Comparison of ENCODE assay signal across 21 cellular contexts in the genomic region with DNA sequence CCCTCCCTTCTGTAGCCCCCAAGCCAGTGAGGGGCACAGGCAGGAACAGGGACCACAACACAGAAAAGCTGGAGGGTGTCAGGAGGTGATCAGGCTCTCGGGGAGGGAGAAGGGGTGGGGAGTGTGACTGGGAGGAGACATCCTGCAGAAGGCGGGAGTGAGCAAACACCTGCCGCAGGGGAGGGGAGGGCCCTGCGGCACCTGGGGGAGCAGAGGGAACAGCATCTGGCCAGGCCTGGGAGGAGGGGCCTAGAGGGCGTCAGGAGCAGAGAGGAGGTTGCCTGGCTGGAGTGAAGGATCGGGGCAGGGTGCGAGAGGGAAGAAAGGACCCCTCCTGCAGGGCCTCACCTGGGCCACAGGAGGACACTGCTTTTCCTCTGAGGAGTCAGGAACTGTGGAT. TPM values are rescaled to one million over a fixed set of nuclear protein-coding genes. Genes with fewer than 3 reads are reported as not detected.
A peak's percentile ranks its signal among the peaks of the same experiment; 100 is the strongest.
DNase-seq lines count a peak whose midpoint lies in the region; FAIRE-seq and TF ChIP-seq lines count a peak whose summit lies in the region.
"Had no signal": no experiment of that assay in that cellular context is flagged by ENCODE, and none has a peak within 500 bp of the region (broad histone marks: within the 10 kb centered on the region; RNA-seq: fewer than 3 reads in every experiment).

No MANE protein-coding gene starts in this region.

- 0 out of 2 replicates have a peak overlapping the region, but pooled peaks have one; percentile 33 for H2BK12ac ChIP-seq in H1 (ENCODE audit: low read depth, low read length)

- H4K8ac ChIP-seq in H1 (ENCODE audit: extremely low read depth, insufficient read depth, low read length): no peak overlapping the region

- in situ Hi-C loops in transverse colon (cut with MboI; ENCODE audit: low pct_ligation_motif_present in 1 of 4, low pct_unique_long_range_greater_than_20kb in 1 of 4, low sequenced_read_pairs in 3 of 4): no loop called here

- H3K79me1 ChIP-seq in H1 (ENCODE audit: low read depth, low read length): no peaks in the 10 kb centered on the region

- no peak overlapping the region for H4K5ac ChIP-seq in H1 (ENCODE audit: insufficient read length, low read depth, low read length)

- no peaks in the 10 kb centered on the region for H3K4me1 Mint-ChIP-seq in activated T-cell treated with anti-CD3 and anti-CD28 coated beads, Interleukin-2, amount 50 U/mL, for 24 hours (ENCODE audit: low read depth)
- H3K4me1 Mint-ChIP-seq: activated naive CD4-positive, alpha-beta T cell treated with anti-CD3 and anti-CD28 coated beads, Interleukin-2, amount 50 U/mL, for 24 hours had no signal

- peak overlapping the region; percentile 57; the same call in 1 of the 2 replicates for H2AFZ ChIP-seq in H1 (ENCODE audit: low read length)

- H4K20me1 ChIP-seq in H1 (replicated peaks in 1 of 2; ENCODE audit: control insufficient read depth in 1 of 2, insufficient read depth in 2 of 2, low read length in 2 of 2): no peaks in the 10 kb centered on the region

- H3K27me3 ChIP-seq in H1 (replicated peaks in 1 of 4; ENCODE audit: control insufficient read depth in 3 of 4, extremely low read depth in 1 of 4, insufficient read depth in 3 of 4, low read length in 3 of 4) (no peaks in the 10 kb centered on the region), transverse colon (peaks cover 19% of the 10 kb centered on the region), ascending aorta (no peaks in the 10 kb centered on the region)

- WGBS in H1 (ENCODE audit: extremely low coverage in 1 of 2, insufficient coverage in 1 of 2, insufficient read length in 1 of 2, insufficient replicate concordance in 2 of 2, low coverage in 1 of 2, low lambda C conversion rate in 2 of 2, missing lambda C conversion rate in 1 of 2), 2 experiments: 40% methylated on average over 3 of the region's 7 CpGs; no CpG with 5 or more reads in 1 of the 2 experiments
- WGBS in transverse colon (ENCODE audit: low coverage in 1 of 2), 2 donors: 9% methylated on average over 7 of the region's 7 CpGs; no CpG with 5 or more reads in 1 of the 2 donors

- no peak overlapping the region for H3K4ac ChIP-seq in H1 (replicated peaks; ENCODE audit: insufficient read length, low read depth, low read length)

- H2AK5ac ChIP-seq in H1 (ENCODE audit: low read depth, low read length): 0 out of 2 replicates have a peak overlapping the region, but pooled peaks have one; percentile 10

- H3K4me3 ChIP-seq in H1 (ENCODE audit: extremely low read depth in 1 of 4, insufficient read depth in 2 of 4, low read depth in 3 of 4, low read length in 4 of 4): no peak overlapping the region
- no peak overlapping the region for H3K4me3 ChIP-seq in transverse colon
- no peak overlapping the region for H3K4me3 ChIP-seq in ascending aorta
- H3K4me3 ChIP-seq: A549 had no signal

- H4K91ac ChIP-seq in H1 (replicated peaks; ENCODE audit: insufficient read length, low read length): no peak overlapping the region

- H3K27me3 Mint-ChIP-seq in activated T-cell treated with anti-CD3 and anti-CD28 coated beads, Interleukin-2, amount 50 U/mL, for 24 hours: peaks cover 77% of the 10 kb centered on the region

- H3K14ac ChIP-seq in H1 (ENCODE audit: insufficient read length): no peak overlapping the region

- H3K9me3 Mint-ChIP-seq in activated T-cell treated with anti-CD3 and anti-CD28 coated beads, Interleukin-2, amount 50 U/mL, for 24 hours: peaks cover 4% of the 10 kb centered on the region
- H3K9me3 Mint-ChIP-seq: activated naive CD4-positive, alpha-beta T cell treated with anti-CD3 and anti-CD28 coated beads, Interleukin-2, amount 50 U/mL, for 24 hours had no signal

- H3K4me3 Mint-ChIP-seq in activated T-cell treated with anti-CD3 and anti-CD28 coated beads, Interleukin-2, amount 50 U/mL, for 24 hours: no peak overlapping the region
- H3K4me3 Mint-ChIP-seq: activated naive CD4-positive, alpha-beta T cell treated with anti-CD3 and anti-CD28 coated beads, Interleukin-2, amount 50 U/mL, for 24 hours; CD4-positive, alpha-beta T cell had no signal

- no peak overlapping the region for H3K27ac ChIP-seq in H1 (ENCODE audit: low read depth, low read length)
- H3K27ac ChIP-seq in transverse colon: peak overlapping the region in 1 of 4 donors; percentile 17
- no peak overlapping the region for H3K27ac ChIP-seq in ascending aorta
- H3K27ac ChIP-seq: A549 had no signal

- POLR2A ChIA-PET in H1 (lab: Charles Lee; ENCODE audit: partially characterized antibody): interaction anchor here (0.8 kb wide), 1 partner anchor 34 kb away, joined by 3 read pairs; no protein-coding TSS in a partner anchor

- intact Hi-C loops in transverse colon (cut with DNase I; ENCODE audit: low total_unique reads): no loop called here
- intact Hi-C loops in ascending aorta (cut with DNase I): no loop called here

- H3K27ac Mint-ChIP-seq in activated T-cell treated with anti-CD3 and anti-CD28 coated beads, Interleukin-2, amount 50 U/mL, for 24 hours: no peak overlapping the region
- H3K27ac Mint-ChIP-seq: activated naive CD4-positive, alpha-beta T cell treated with anti-CD3 and anti-CD28 coated beads, Interleukin-2, amount 50 U/mL, for 24 hours; CD4-positive, alpha-beta T cell had no signal

- no peaks in the 10 kb centered on the region for H3K23me2 ChIP-seq in H1 (ENCODE audit: low read depth, low read length)

- no peak overlapping the region for H3K18ac ChIP-seq in H1 (ENCODE audit: extremely low read depth, low read length)

- H3K36me3 Mint-ChIP-seq in activated T-cell treated with anti-CD3 and anti-CD28 coated beads, Interleukin-2, amount 50 U/mL, for 24 hours (ENCODE audit: low read depth): no peaks in the 10 kb centered on the region

- H3K23ac ChIP-seq in H1 (ENCODE audit: insufficient read length): no peak overlapping the region

- no peak overlapping the region for H2BK120ac ChIP-seq in H1 (replicated peaks; ENCODE audit: low read depth, low read length)

- H2BK5ac ChIP-seq in H1 (ENCODE audit: low read depth, low read length): no peak overlapping the region

- no peak overlapping the region for H2BK15ac ChIP-seq in H1 (ENCODE audit: low read length)

- H3K4me2 ChIP-seq in H1 (ENCODE audit: insufficient read depth in 1 of 2, low read depth in 2 of 2, low read length in 2 of 2): peak overlapping the region in 1 of 2 experiments; percentile 38; a peak in 2 of 4 replicates
- H3K4me2 ChIP-seq: A549 had no signal

- H3K4me1 ChIP-seq in H1 (replicated peaks in 1 of 4; ENCODE audit: control insufficient read depth in 3 of 4, insufficient read depth in 4 of 4, low read length in 3 of 4): peaks cover 0 to 14% (median 6%) of the 10 kb centered on the region in 4 experiments; a peak in 5 of 7 replicates
- H3K4me1 ChIP-seq in transverse colon: no peaks in the 10 kb centered on the region
- H3K4me1 ChIP-seq in ascending aorta: no peaks in the 10 kb centered on the region
- H3K4me1 ChIP-seq: A549 had no signal

- H2BK20ac ChIP-seq in H1 (ENCODE audit: low read length): no peak overlapping the region

- no peak overlapping the region for H3K9ac ChIP-seq in H1 (replicated peaks in 1 of 4; ENCODE audit: extremely low read depth in 1 of 4, low read depth in 3 of 4, low read length in 3 of 4)

- TF ChIP-seq POLR2A in H1 (IDR thresholded peaks at IDR 0.05; ENCODE audit: control extremely low read depth in 1 of 2, low read depth in 2 of 2, low read length in 2 of 2) (no peak), transverse colon (IDR thresholded peaks at IDR 0.05) (no peak)

- H3K36me3 ChIP-seq in H1 (ENCODE audit: control insufficient read depth in 2 of 4, insufficient read depth in 4 of 4, low read length in 3 of 4) (no peaks in the 10 kb centered on the region), transverse colon (no peaks in the 10 kb centered on the region), ascending aorta (no peaks in the 10 kb centered on the region)

- no peak overlapping the region for H3K56ac ChIP-seq in H1 (replicated peaks; ENCODE audit: insufficient read length, low read depth, low read length)

- CTCF ChIA-PET in H1 (lab: Charles Lee; ENCODE audit: partially characterized antibody): no interaction called here

- TF ChIP-seq RAD21 in H1 (IDR thresholded peaks at IDR 0.05 in 1 of 2, conservative IDR thresholded peaks at IDR 0.05 in 1 of 2; ENCODE audit: low read depth in 2 of 2, low read length in 2 of 2): no peak

- peak; percentile 15 for DNase-seq in NCI-H2029 (lab: John Stamatoyannopoulos, UW)
- no peak for DNase-seq in NCI-H2029 treated with DMSO at 0.1 percent for 48 hours (lab: John Stamatoyannopoulos, UW)
- peak; percentile 76 for DNase-seq in NCI-H2196 (lab: John Stamatoyannopoulos, UW; ENCODE audit: unreplicated experiment)
- no peak for DNase-seq in H1 (ENCODE audit: low read depth in 1 of 2, low spot score in 2 of 2)
- DNase-seq in transverse colon: peak; percentile 58
- DNase-seq in ascending aorta (ENCODE audit: low spot score in 2 of 2): no peak
- DNase-seq in activated T-cell treated with anti-CD3 and anti-CD28 coated beads, Interleukin-2, amount 50 U/mL, for 24 hours: no peak
- DNase-seq in effector CD8-positive, alpha-beta T cell (lab: John Stamatoyannopoulos, UW): no peak
- DNase-seq: CD4-positive, alpha-beta T cell; hippocampal formation; Kasumi-1; left ventricle myocardium superior; NCI-H446 treated with DMSO at 0.1 percent for 48 hours had no signal

- H3K79me2 ChIP-seq in H1 (ENCODE audit: control insufficient read depth in 1 of 2, insufficient read depth in 2 of 2, low read length in 2 of 2): no peaks in the 10 kb centered on the region

- peak in 1 of 3 experiments; percentile 8; a peak in 1 of 4 replicates for TF ChIP-seq CTCF in H1 (IDR thresholded peaks at IDR 0.05; ENCODE audit: control extremely low read depth in 1 of 3, insufficient read depth in 1 of 3, low read depth in 1 of 3, low read length in 3 of 3)
- no peak for TF ChIP-seq CTCF in transverse colon (IDR thresholded peaks at IDR 0.05)
- no peak for TF ChIP-seq CTCF in ascending aorta (IDR thresholded peaks at IDR 0.05)

- no peak for FAIRE-seq in H1 (lab: Jason Lieb, UNC)
- FAIRE-seq: A549, G401.6 had no signal

- TF ChIP-seq EP300 in H1 (IDR thresholded peaks at IDR 0.05; ENCODE audit: borderline replicate concordance in 1 of 2, low read depth in 2 of 2, low read length in 2 of 2) (no peak), transverse colon (IDR thresholded peaks at IDR 0.05; ENCODE audit: low read depth) (no peak)

- H3K9me3 ChIP-seq in H1 (ENCODE audit: insufficient read depth in 2 of 2, low read depth in 1 of 2, low read length in 1 of 2) (peaks cover 0 to 4% of the 10 kb centered on the region in 2 experiments; a peak in 2 of 4 replicates), transverse colon (no peaks in the 10 kb centered on the region), ascending aorta (no peaks in the 10 kb centered on the region)

RNA-seq across cellular contexts. Expression of a gene that starts 4.2 kb away (rescaled TPM):
- total RNA-seq in H1 (2021; fragmentation: NEBNext Ultra II Directional; extraction: Animal tissue kit (Norgen Biotek cat#: 25700)): not detected in 2 replicates
- polyA plus RNA-seq in H1 (2011; rRNA removed): 0.08 and 0.25 TPM in 2 replicates
- 0.13 TPM for polyA plus RNA-seq in H1 (2011; cell fraction: cytosol; rRNA removed)
- polyA plus RNA-seq in H1 (2011; cell fraction: nucleus; rRNA removed): 0.86 TPM
- polyA plus RNA-seq in H1 (2012, experiment 1 of 2): 0.15 TPM in 1 of 4 replicates, not detected in the others
- polyA plus RNA-seq in H1 (2012, experiment 2 of 2): not detected
- 0.04 TPM for polyA plus RNA-seq in H1 (2013, experiment 1 of 2)
- polyA plus RNA-seq in H1 (2013, experiment 2 of 2): 0.06 TPM
- 0.61 and 0.69 TPM in 2 replicates for polyA minus RNA-seq in H1 (2011; rRNA and poly(A)+ RNA removed)
- polyA minus RNA-seq in H1 (2011; cell fraction: cytosol; rRNA and poly(A)+ RNA removed): not detected
- polyA minus RNA-seq in H1 (2011; cell fraction: nucleus; rRNA and poly(A)+ RNA removed): not detected
- total RNA-seq in transverse colon (10 to 100 TPM in 1 of 4 donors, 1 to 10 TPM in 3; 2.9 to 66.9 (median 4.9) TPM), ascending aorta (not detected)
- total RNA-seq: bronchial epithelial cell; CD4-positive, alpha-beta T cell; fibroblast of lung; left ventricle myocardium superior; myocyte; posterior vena cava; T-helper 1 cell treated with Interleukin-12 subunit alpha and Interleukin-12 subunit beta and Interleukin-4 antibody, amounts not matched to agents 30 ng/mL and 1 ng/mL, for 36 hours had no signal
- polyA plus RNA-seq: A549, fibroblast of lung had no signal

RNA-seq across cellular contexts. Expression of a gene that starts 14.3 kb away (rescaled TPM):
- not detected in 2 replicates for total RNA-seq in H1 (2021; fragmentation: NEBNext Ultra II Directional; extraction: Animal tissue kit (Norgen Biotek cat#: 25700))
- polyA plus RNA-seq in H1 (2011; rRNA removed): 0.20 and 0.36 TPM in 2 replicates
- 0.59 TPM for polyA plus RNA-seq in H1 (2011; cell fraction: cytosol; rRNA removed)
- 0.57 TPM for polyA plus RNA-seq in H1 (2011; cell fraction: nucleus; rRNA removed)
- 0.30 to 0.33 TPM in 2 of 4 replicates, not detected in the others for polyA plus RNA-seq in H1 (2012, experiment 1 of 2)
- 0.55 TPM for polyA plus RNA-seq in H1 (2012, experiment 2 of 2)
- polyA plus RNA-seq in H1 (2013, experiment 1 of 2): 0.04 TPM
- polyA plus RNA-seq in H1 (2013, experiment 2 of 2): 0.11 TPM
- polyA minus RNA-seq in H1 (2011; rRNA and poly(A)+ RNA removed): not detected in 2 replicates
- polyA minus RNA-seq in H1 (2011; cell fraction: cytosol; rRNA and poly(A)+ RNA removed): not detected
- polyA minus RNA-seq in H1 (2011; cell fraction: nucleus; rRNA and poly(A)+ RNA removed): not detected
- 1 to 10 TPM in 1 of 4 donors, not detected in 3; 3.8 TPM for total RNA-seq in transverse colon
- not detected for total RNA-seq in ascending aorta
- total RNA-seq: CD4-positive, alpha-beta T cell; fibroblast of lung; left ventricle myocardium superior; myocyte; posterior vena cava; T-helper 1 cell treated with Interleukin-12 subunit alpha and Interleukin-12 subunit beta and Interleukin-4 antibody, amounts not matched to agents 30 ng/mL and 1 ng/mL, for 36 hours had no signal
- polyA plus RNA-seq: fibroblast of lung had no signal

RNA-seq across cellular contexts. Expression of a gene that starts 25.5 kb away (rescaled TPM):
- total RNA-seq in H1 (2021; fragmentation: NEBNext Ultra II Directional; extraction: Animal tissue kit (Norgen Biotek cat#: 25700)): not detected in 2 replicates
- not detected in 2 replicates for polyA plus RNA-seq in H1 (2011; rRNA removed)
- 0.06 TPM for polyA plus RNA-seq in H1 (2011; cell fraction: cytosol; rRNA removed)
- polyA plus RNA-seq in H1 (2011; cell fraction: nucleus; rRNA removed): 0.20 TPM
- polyA plus RNA-seq in H1 (2012, experiment 1 of 2): not detected in 4 replicates
- not detected for polyA plus RNA-seq in H1 (2012, experiment 2 of 2)
- 0.04 TPM for polyA plus RNA-seq in H1 (2013, experiment 1 of 2)
- polyA plus RNA-seq in H1 (2013, experiment 2 of 2): not detected
- not detected in 2 replicates for polyA minus RNA-seq in H1 (2011; rRNA and poly(A)+ RNA removed)
- polyA minus RNA-seq in H1 (2011; cell fraction: cytosol; rRNA and poly(A)+ RNA removed): not detected
- not detected for polyA minus RNA-seq in H1 (2011; cell fraction: nucleus; rRNA and poly(A)+ RNA removed)
- 1 to 10 TPM in 2 of 4 donors, not detected in 2; 1.3 to 3.8 TPM for total RNA-seq in transverse colon
- not detected for total RNA-seq in ascending aorta
- total RNA-seq: bronchial epithelial cell; CD4-positive, alpha-beta T cell; fibroblast of lung; left ventricle myocardium superior; myocyte; posterior vena cava; T-helper 1 cell treated with Interleukin-12 subunit alpha and Interleukin-12 subunit beta and Interleukin-4 antibody, amounts not matched to agents 30 ng/mL and 1 ng/mL, for 36 hours had no signal
- polyA plus RNA-seq: A549, fibroblast of lung had no signal

RNA-seq across cellular contexts. Expression of a gene that starts 35.3 kb away (rescaled TPM):
- 3.4 and 4.8 TPM in 2 replicates for total RNA-seq in H1 (2021; fragmentation: NEBNext Ultra II Directional; extraction: Animal tissue kit (Norgen Biotek cat#: 25700))
- 4.0 and 5.8 TPM in 2 replicates for polyA plus RNA-seq in H1 (2011; rRNA removed)
- 4.8 TPM for polyA plus RNA-seq in H1 (2011; cell fraction: cytosol; rRNA removed)
- polyA plus RNA-seq in H1 (2011; cell fraction: nucleus; rRNA removed): 7.1 TPM
- polyA plus RNA-seq in H1 (2012, experiment 1 of 2): 5.2 to 6.7 TPM (median 5.7 TPM) in 4 replicates
- 4.1 TPM for polyA plus RNA-seq in H1 (2012, experiment 2 of 2)
- polyA plus RNA-seq in H1 (2013, experiment 1 of 2): 6.2 TPM
- 5.8 TPM for polyA plus RNA-seq in H1 (2013, experiment 2 of 2)
- polyA minus RNA-seq in H1 (2011; rRNA and poly(A)+ RNA removed): 0.63 and 1.4 TPM in 2 replicates
- 1.3 TPM for polyA minus RNA-seq in H1 (2011; cell fraction: cytosol; rRNA and poly(A)+ RNA removed)
- 2.9 TPM for polyA minus RNA-seq in H1 (2011; cell fraction: nucleus; rRNA and poly(A)+ RNA removed)
- total RNA-seq in transverse colon: 100 to 1,000 TPM in 1 of 4 donors, 10 to 100 TPM in 3; 17.0 to 150 (median 35.4) TPM
- not detected for total RNA-seq in ascending aorta
- total RNA-seq: bronchial epithelial cell; CD4-positive, alpha-beta T cell; fibroblast of lung; left ventricle myocardium superior; myocyte had no signal
- polyA plus RNA-seq: fibroblast of lung had no signal

RNA-seq across cellular contexts. Expression of a gene that starts 52.3 kb away (rescaled TPM):
- 1.3 TPM in 1 of 2 replicates, not detected in the other for total RNA-seq in H1 (2021; fragmentation: NEBNext Ultra II Directional; extraction: Animal tissue kit (Norgen Biotek cat#: 25700))
- 0.44 and 6.8 TPM in 2 replicates for polyA plus RNA-seq in H1 (2011; rRNA removed)
- polyA plus RNA-seq in H1 (2011; cell fraction: cytosol; rRNA removed): 0.41 TPM
- polyA plus RNA-seq in H1 (2011; cell fraction: nucleus; rRNA removed): 2.3 TPM
- polyA plus RNA-seq in H1 (2012, experiment 1 of 2): 0.20 to 1.7 TPM (median 0.57 TPM) in 4 replicates
- not detected for polyA plus RNA-seq in H1 (2012, experiment 2 of 2)
- 0.91 TPM for polyA plus RNA-seq in H1 (2013, experiment 1 of 2)
- 0.77 TPM for polyA plus RNA-seq in H1 (2013, experiment 2 of 2)
- 0.82 TPM in 1 of 2 replicates, not detected in the other for polyA minus RNA-seq in H1 (2011; rRNA and poly(A)+ RNA removed)
- polyA minus RNA-seq in H1 (2011; cell fraction: cytosol; rRNA and poly(A)+ RNA removed): not detected
- polyA minus RNA-seq in H1 (2011; cell fraction: nucleus; rRNA and poly(A)+ RNA removed): not detected
- total RNA-seq in transverse colon: 1 to 10 TPM in 1 of 4 donors, not detected in 3; 3.0 TPM
- total RNA-seq in ascending aorta: not detected
- total RNA-seq: bronchial epithelial cell; CD4-positive, alpha-beta T cell; fibroblast of lung; left ventricle myocardium superior; myocyte; posterior vena cava; T-helper 1 cell treated with Interleukin-12 subunit alpha and Interleukin-12 subunit beta and Interleukin-4 antibody, amounts not matched to agents 30 ng/mL and 1 ng/mL, for 36 hours had no signal
- polyA plus RNA-seq: A549, fibroblast of lung had no signal

Comparison
In these comparisons a context has a peak if more than half of its experiments do, and no peak if none do; other contexts are left out.
1. DNase-seq: peak in NCI-H2029 (single experiment), NCI-H2196 (single experiment) and transverse colon (single experiment); none in NCI-H2029 treated with DMSO at 0.1 percent for 48 hours (single experiment), H1 (0 of 2), ascending aorta (0 of 2), activated T-cell treated with anti-CD3 and anti-CD28 coated beads, Interleukin-2, amount 50 U/mL, for 24 hours (single experiment) and effector CD8-positive, alpha-beta T cell (single experiment).